In genomic region chr1:31811605-31812004, GRCh38 we compare ENCODE assay signal across 11 cellular contexts. TPM values are rescaled to one million over a fixed set of nuclear protein-coding genes. Genes with fewer than 3 reads are reported as not detected.
DNase-seq lines count a peak whose midpoint lies in the region; ATAC-seq and TF ChIP-seq lines count a peak whose summit lies in the region.
"Had no signal": no experiment of that assay in that cellular context is flagged by ENCODE, and none has a peak within 500 bp of the region (broad histone marks: within the 10 kb centered on the region; RNA-seq: fewer than 3 reads in every experiment).

No MANE protein-coding gene starts in this region.

- TF ChIP-seq POLR2A in esophagus squamous epithelium (IDR thresholded peaks at IDR 0.05) = no peak

- H3F3A ChIP-seq in GM23248 (ENCODE audit: insufficient read depth) = peaks cover 3% of the 10 kb centered on the region; the same call in 1 of the 2 replicates

- H3K27me3 ChIP-seq in GM23248 (replicated peaks; ENCODE audit: insufficient read depth) (no peaks in the 10 kb centered on the region), neuronal stem cell (ENCODE audit: control insufficient read depth in 3 of 3, insufficient read depth in 3 of 3, low read depth in 1 of 3, low read length in 3 of 3) (peaks cover 0 to 25% (median 0%) of the 10 kb centered on the region in 3 experiments), esophagus squamous epithelium (no peaks in the 10 kb centered on the region), MG63 (no peaks in the 10 kb centered on the region)
- H3K27me3 ChIP-seq: gastrocnemius medialis, upper lobe of left lung had no signal

- H3K9me3 ChIP-seq in GM23248 (ENCODE audit: low read depth) (no peaks in the 10 kb centered on the region), neuronal stem cell (replicated peaks in 1 of 2; ENCODE audit: control insufficient read depth in 2 of 2, insufficient read depth in 1 of 2, low read depth in 1 of 2, low read length in 2 of 2) (no peaks in the 10 kb centered on the region), esophagus squamous epithelium (no peaks in the 10 kb centered on the region), MG63 (peaks cover 4% of the 10 kb centered on the region; the same call in 1 of the 2 replicates)
- H3K9me3 ChIP-seq: gastrocnemius medialis, upper lobe of left lung had no signal

- H2AFZ ChIP-seq in GM23248 (no peak overlapping the region), neuronal stem cell (ENCODE audit: low read length) (no peak overlapping the region)

- in situ Hi-C loops in GM23248 (cut with MboI) = loop anchor here (10.0 kb wide), 1 partner anchor 153 kb away; no protein-coding TSS in a partner anchor

- H3K4me1 ChIP-seq in GM23248 (ENCODE audit: insufficient read depth) = no peaks in the 10 kb centered on the region
- peaks cover 0 to 4% of the 10 kb centered on the region in 2 donors for H3K4me1 ChIP-seq in neuronal stem cell (ENCODE audit: control insufficient read depth in 2 of 2, insufficient read depth in 1 of 2, low read depth in 1 of 2, low read length in 2 of 2)
- peaks cover 0 to 16% (median 3%) of the 10 kb centered on the region in 3 donors for H3K4me1 ChIP-seq in esophagus squamous epithelium
- H3K4me1 ChIP-seq: gastrocnemius medialis had no signal

- no peak overlapping the region for H4K91ac ChIP-seq in neuronal stem cell (ENCODE audit: low read depth, low read length, poor library complexity)

- H3K9me2 ChIP-seq in GM23248 (ENCODE audit: insufficient read depth) = no peaks in the 10 kb centered on the region

- H3K4me3 ChIP-seq in GM23248 (no peak overlapping the region), neuronal stem cell (ENCODE audit: low read length in 2 of 2) (no peak overlapping the region), esophagus squamous epithelium (no peak overlapping the region), MG63 (no peak overlapping the region)
- H3K4me3 ChIP-seq: gastrocnemius medialis, upper lobe of left lung had no signal

- DNase-seq in GM23248 (peak; percentile 83), NCI-H345 (lab: John Stamatoyannopoulos, UW) (peak; percentile 77), ecto neural progenitor cell (ENCODE audit: low spot score) (peak; percentile 72), neuronal stem cell (ENCODE audit: low spot score) (peak; percentile 75), esophagus squamous epithelium (lab: John Stamatoyannopoulos, UW) (no peak), GM20000 (ENCODE audit: low spot score) (no peak), MG63 (no peak)
- DNase-seq: gastrocnemius medialis had no signal

- WGBS in GM23248 (ENCODE audit: low coverage in 1 of 2, low lambda C conversion rate in 2 of 2, missing lambda C conversion rate in 2 of 2), 2 experiments = 15 to 20% methylated on average over 7 of the region's 7 CpGs
- no CpG with 5 or more reads among the region's 7 CpGs for WGBS in neuronal stem cell (ENCODE audit: extremely low coverage in 2 of 2, insufficient read length in 2 of 2, insufficient replicate concordance in 1 of 2), 2 donors
- WGBS in esophagus squamous epithelium, 2 donors = 64% methylated on average over 5 of the region's 7 CpGs; no CpG with 5 or more reads in 1 of the 2 donors

- H3K4me2 ChIP-seq in GM23248 (ENCODE audit: unreplicated experiment) (no peak overlapping the region), neuronal stem cell (ENCODE audit: insufficient read depth, low read length, poor library complexity, severe bottlenecking) (no peak overlapping the region)

- H3K9ac ChIP-seq in GM23248 (no peak overlapping the region), neuronal stem cell (ENCODE audit: low read depth, low read length, poor library complexity) (no peak overlapping the region)

- no peak for ATAC-seq in HG02642 (IDR thresholded peaks at IDR 0.05; ENCODE audit: poor library complexity, unreplicated experiment)
- ATAC-seq: gastrocnemius medialis had no signal

- H2BK5ac ChIP-seq in neuronal stem cell (ENCODE audit: low read length) = no peak overlapping the region

- H3K36me3 ChIP-seq in GM23248 (ENCODE audit: low read depth) = no peaks in the 10 kb centered on the region
- H3K36me3 ChIP-seq in neuronal stem cell (replicated peaks in 1 of 2; ENCODE audit: control insufficient read depth in 2 of 2, insufficient read depth in 2 of 2, low read length in 2 of 2) = no peaks in the 10 kb centered on the region
- no peaks in the 10 kb centered on the region for H3K36me3 ChIP-seq in esophagus squamous epithelium
- H3K36me3 ChIP-seq in MG63 = no peaks in the 10 kb centered on the region
- H3K36me3 ChIP-seq: gastrocnemius medialis, upper lobe of left lung had no signal

- no peak overlapping the region for H3K27ac ChIP-seq in GM23248
- H3K27ac ChIP-seq in neuronal stem cell (replicated peaks; ENCODE audit: low read length) = no peak overlapping the region
- no peak overlapping the region for H3K27ac ChIP-seq in esophagus squamous epithelium
- H3K27ac ChIP-seq: gastrocnemius medialis, upper lobe of left lung had no signal

- no peak overlapping the region for H2BK15ac ChIP-seq in neuronal stem cell (ENCODE audit: low read length)

- H4K8ac ChIP-seq in neuronal stem cell (ENCODE audit: low read depth, low read length) = no peak overlapping the region

- H4K20me1 ChIP-seq in GM23248 (ENCODE audit: insufficient read depth) = no peaks in the 10 kb centered on the region

- TF ChIP-seq CTCF in esophagus squamous epithelium (IDR thresholded peaks at IDR 0.05) (no peak), GM20000 (IDR thresholded peaks at IDR 0.05; ENCODE audit: extremely low read depth, missing control alignments) (no peak)

- no peaks in the 10 kb centered on the region for H3K79me2 ChIP-seq in GM23248 (ENCODE audit: insufficient read depth)

- no peak overlapping the region for H2BK12ac ChIP-seq in neuronal stem cell (ENCODE audit: low read length)

- intact Hi-C loops in esophagus squamous epithelium (cut with DNase I) = loop anchor here (10.0 kb wide), 1 partner anchor 153 kb away; no protein-coding TSS in a partner anchor

- H3K14ac ChIP-seq in neuronal stem cell (ENCODE audit: low read length) = no peak overlapping the region

- H3K23ac ChIP-seq in neuronal stem cell (ENCODE audit: low read depth, low read length, poor library complexity) = no peak overlapping the region

- H2BK120ac ChIP-seq in neuronal stem cell (ENCODE audit: low read depth, low read length) = no peak overlapping the region

- H3K18ac ChIP-seq in neuronal stem cell (ENCODE audit: low read length) = no peak overlapping the region

- H3K4ac ChIP-seq in neuronal stem cell (ENCODE audit: low read length) = no peak overlapping the region

- no peaks in the 10 kb centered on the region for H3K79me1 ChIP-seq in neuronal stem cell (ENCODE audit: low read depth, low read length)

- H2AK5ac ChIP-seq in neuronal stem cell (ENCODE audit: low read depth, low read length) = no peak overlapping the region

RNA-seq across cellular contexts. Expression of gene SPOCD1, which starts 4.2 kb away (rescaled TPM):
- total RNA-seq in GM23248 (2014; rRNA removed; shearing (Covaris generic)) = 36.8 and 43.0 TPM in 2 replicates
- 27.8 and 27.9 TPM in 2 replicates for polyA plus RNA-seq in GM23248 (2016; fragmentation: Nextera tagmentation; extraction: Ambion mirVana)
- polyA plus RNA-seq in neuronal stem cell (2013, experiment 1 of 2) = 1.1 TPM
- polyA plus RNA-seq in neuronal stem cell (2013, experiment 2 of 2) = 0.97 TPM
- total RNA-seq in esophagus squamous epithelium = under 1 TPM in 3 of 4 donors, not detected in 1; 0.18 to 0.40 (median 0.38) TPM
- total RNA-seq in MG63 (2014; rRNA removed; shearing (Covaris generic); ENCODE audit: low replicate concordance) = 27.6 and 32.3 TPM in 2 replicates
- total RNA-seq: gastrocnemius medialis, skeletal muscle tissue had no signal

RNA-seq across cellular contexts. Expression of gene ADGRB2, which starts 47.5 kb away (rescaled TPM):
- 3.6 and 3.9 TPM in 2 replicates for total RNA-seq in GM23248 (2014; rRNA removed; shearing (Covaris generic))
- polyA plus RNA-seq in GM23248 (2016; fragmentation: Nextera tagmentation; extraction: Ambion mirVana) = 0.51 and 1.3 TPM in 2 replicates
- 25.2 TPM for polyA plus RNA-seq in neuronal stem cell (2013, experiment 1 of 2)
- polyA plus RNA-seq in neuronal stem cell (2013, experiment 2 of 2) = 24.4 TPM
- total RNA-seq in esophagus squamous epithelium = 1 to 10 TPM in 2 of 4 donors, under 1 TPM in 2; 0.18 to 2.1 (median 0.86) TPM
- 3.4 and 8.5 TPM in 2 replicates for total RNA-seq in MG63 (2014; rRNA removed; shearing (Covaris generic); ENCODE audit: low replicate concordance)

Comparison
In these comparisons a context has a peak if more than half of its experiments do, and no peak if none do; other contexts are left out.
1. DNase-seq: peak in GM23248 (single experiment), NCI-H345 (single experiment), ecto neural progenitor cell (single experiment) and neuronal stem cell (single experiment); none in esophagus squamous epithelium (single experiment), GM20000 (single experiment) and MG63 (single experiment).
2. RNA of gene SPOCD1, which starts 4.2 kb away (total RNA-seq): 36.8 to 43.0 TPM in GM23248 and 27.6 to 32.3 TPM in MG63; 0.18 to 0.40 TPM in esophagus squamous epithelium; every median in the first group is over 10 times any median in the second.